1 cellular context compared by ENCODE assay signal in the genomic region with DNA sequence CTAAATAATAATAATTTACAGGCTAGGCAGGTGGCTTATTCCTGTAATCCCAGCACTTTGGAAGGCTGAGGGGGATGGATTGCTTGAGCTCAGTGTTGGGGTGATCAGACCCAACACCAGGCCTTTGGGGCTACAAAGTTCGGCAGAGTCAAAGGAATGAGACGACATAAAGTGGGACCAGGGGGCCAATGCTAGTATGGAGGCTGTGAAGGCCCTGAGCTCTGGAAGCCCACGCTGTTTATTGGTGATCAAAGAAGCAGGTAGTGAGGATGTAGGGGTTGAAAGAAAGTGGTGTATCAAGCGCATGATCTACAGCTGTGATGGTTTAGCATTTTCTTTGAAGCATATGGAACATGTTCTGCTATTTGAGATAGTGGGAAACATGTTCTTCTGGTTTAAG.
TF ChIP-seq lines count a peak whose summit lies in the region.

No MANE protein-coding gene starts in this region.

TF ChIP-seq in GM23338, 12 proteins besides CTCF, POLR2A, EP300 and RAD21 (continued from another document):
- no peak for TF ChIP-seq ETS1 (IDR thresholded peaks at IDR 0.05)
- no peak for TF ChIP-seq STAT1 (IDR thresholded peaks at IDR 0.05; ENCODE audit: unreplicated experiment)
- no peak for TF ChIP-seq ZNF462 (CRISPR knock-in tag; IDR thresholded peaks at IDR 0.05)
- TF ChIP-seq ZNF114 (CRISPR knock-in tag; IDR thresholded peaks at IDR 0.05), result no peak
- TF ChIP-seq JUNB (IDR thresholded peaks at IDR 0.05; ENCODE audit: unreplicated experiment), result no peak
- no peak for TF ChIP-seq EZH2phosphoT487 (IDR thresholded peaks at IDR 0.05; ENCODE audit: unreplicated experiment)
- TF ChIP-seq ZNF331 (CRISPR knock-in tag; IDR thresholded peaks at IDR 0.05; ENCODE audit: low read depth), result no peak
- no peak for TF ChIP-seq EZH2 (IDR thresholded peaks at IDR 0.05; ENCODE audit: low read depth, unreplicated experiment)
- TF ChIP-seq CREB1 (CRISPR knock-in tag; IDR thresholded peaks at IDR 0.05; ENCODE audit: low read depth), result no peak
- TF ChIP-seq POLR2AphosphoS5 (IDR thresholded peaks at IDR 0.05; ENCODE audit: low read depth), result no peak
- no peak for TF ChIP-seq NANOG (IDR thresholded peaks at IDR 0.05; ENCODE audit: borderline replicate concordance)
